In the genomic region with DNA sequence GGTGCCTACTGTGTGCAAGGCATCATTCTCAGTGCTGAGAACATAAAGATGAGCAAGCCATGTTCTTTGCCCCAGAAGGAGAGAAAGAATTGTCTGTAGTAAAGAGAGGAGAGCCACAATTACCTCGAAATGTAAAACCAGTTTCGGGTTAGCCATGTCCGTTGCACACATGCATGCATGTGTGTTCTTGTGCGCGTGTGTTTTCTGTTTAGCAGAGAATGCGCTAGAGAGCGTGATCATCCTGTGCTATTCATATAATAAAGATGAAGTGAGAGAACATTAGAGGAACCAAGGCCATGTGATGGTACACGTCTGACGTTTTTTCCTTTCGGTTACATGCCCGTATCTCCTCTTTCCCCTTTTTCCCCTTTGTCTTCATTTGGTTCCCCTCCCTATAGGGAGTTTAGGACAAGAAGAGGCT, we compare ENCODE assay signal across 9 cellular contexts.
DNase-seq lines count a peak whose midpoint lies in the region; ATAC-seq, FAIRE-seq and TF ChIP-seq lines count a peak whose summit lies in the region.
"Had no signal": no experiment of that assay in that cellular context is flagged by ENCODE, and none has a peak within 500 bp of the region (broad histone marks: within the 10 kb centered on the region; RNA-seq: fewer than 3 reads in every experiment).

No MANE protein-coding gene starts in this region.

- H3K4me3 Mint-ChIP-seq in activated CD4-positive, alpha-beta memory T cell treated with anti-CD3 and anti-CD28 coated beads for 36 hours, result peak overlapping the region; percentile 89
- H3K4me3 Mint-ChIP-seq in chondrocyte (ENCODE audit: unreplicated experiment), result no peak overlapping the region

- H3K36me3 Mint-ChIP-seq in activated CD4-positive, alpha-beta memory T cell treated with anti-CD3 and anti-CD28 coated beads for 36 hours, result peaks cover 70% of the 10 kb centered on the region
- H3K36me3 Mint-ChIP-seq in chondrocyte (ENCODE audit: low read depth), result peaks cover 2% of the 10 kb centered on the region

- H3K4me1 Mint-ChIP-seq in activated CD4-positive, alpha-beta memory T cell treated with anti-CD3 and anti-CD28 coated beads for 36 hours (ENCODE audit: low read depth), result peaks cover 81% of the 10 kb centered on the region
- peaks cover 15% of the 10 kb centered on the region for H3K4me1 Mint-ChIP-seq in chondrocyte (ENCODE audit: low read depth)

- no peaks in the 10 kb centered on the region for H3K27me3 ChIP-seq in small intestine (ENCODE audit: control insufficient read depth in 2 of 2, insufficient read depth in 2 of 2, low read length in 2 of 2)
- H3K27me3 ChIP-seq: body of pancreas had no signal

- H3K36me3 ChIP-seq in small intestine (ENCODE audit: control insufficient read depth in 2 of 2, insufficient read depth in 2 of 2, low read length in 2 of 2), result no peaks in the 10 kb centered on the region

- CTCF ChIA-PET in activated CD4-positive, alpha-beta memory T cell treated with anti-CD3 and anti-CD28 coated beads for 36 hours (lab: Charles Lee), result interaction anchor here (4.9 kb wide), 1 partner anchor 11 kb away, joined by 34 read pairs; no protein-coding TSS in a partner anchor

- DNase-seq in activated CD4-positive, alpha-beta memory T cell treated with anti-CD3 and anti-CD28 coated beads for 36 hours, result peak; percentile 49
- peak; percentile 23 for DNase-seq in small intestine
- no peak for DNase-seq in NCI-H2227 (lab: John Stamatoyannopoulos, UW; ENCODE audit: unreplicated experiment)
- no peak for DNase-seq in NCI-H526 treated with DMSO at 0.1 percent for 48 hours (lab: John Stamatoyannopoulos, UW)
- DNase-seq in chondrocyte (ENCODE audit: low spot score), result no peak

- no peak for TF ChIP-seq CTCF in chondrocyte (IDR thresholded peaks at IDR 0.05)

- ATAC-seq in GM19025 (IDR thresholded peaks at IDR 0.05; ENCODE audit: low read depth, unreplicated experiment) (peak; percentile 27), HG02884 (IDR thresholded peaks at IDR 0.05; ENCODE audit: unreplicated experiment) (peak; percentile 35), GM18873 (IDR thresholded peaks at IDR 0.05; ENCODE audit: low FRiP score, unreplicated experiment) (no peak)
- ATAC-seq: body of pancreas had no signal

- FAIRE-seq in small intestine (lab: Jason Lieb, UNC), result no peak

- no peaks in the 10 kb centered on the region for H3K9me3 ChIP-seq in small intestine (ENCODE audit: control insufficient read depth, low read depth)
- H3K9me3 ChIP-seq: body of pancreas had no signal

- 70 to 82% (median 72%) methylated on average over 11 of the region's 11 CpGs for WGBS in small intestine, 3 donors

- POLR2A ChIA-PET in activated CD4-positive, alpha-beta memory T cell treated with anti-CD3 and anti-CD28 coated beads for 36 hours (lab: Charles Lee), result interaction anchor here (0.7 to 12.3 kb wide), 5 partner anchors 9 to 94 kb away, joined by 3 to 253 read pairs (median 6); no protein-coding TSS in a partner anchor

- H3K27ac ChIP-seq in small intestine (ENCODE audit: low read depth in 1 of 2, low read length in 1 of 2), result peak overlapping the region; percentile 2 to 85

- no peaks in the 10 kb centered on the region for H3K9me3 Mint-ChIP-seq in activated CD4-positive, alpha-beta memory T cell treated with anti-CD3 and anti-CD28 coated beads for 36 hours
- H3K9me3 Mint-ChIP-seq in chondrocyte (ENCODE audit: low read depth), result no peaks in the 10 kb centered on the region

- intact Hi-C loops in activated CD4-positive, alpha-beta memory T cell treated with anti-CD3 and anti-CD28 coated beads for 36 hours (cut with micrococcal nuclease), result loop anchor here (1.0 to 10.0 kb wide), 3 partner anchors 50 to 949 kb away; a partner anchor contains a TSS

- H3K27ac Mint-ChIP-seq in activated CD4-positive, alpha-beta memory T cell treated with anti-CD3 and anti-CD28 coated beads for 36 hours, result no peak overlapping the region
- no peak overlapping the region for H3K27ac Mint-ChIP-seq in chondrocyte (ENCODE audit: unreplicated experiment)

- no peak overlapping the region for H3K4me3 ChIP-seq in small intestine (ENCODE audit: low read depth in 1 of 2, low read length in 2 of 2)
- H3K4me3 ChIP-seq: body of pancreas had no signal

- H3K4me1 ChIP-seq in small intestine (ENCODE audit: control insufficient read depth in 2 of 2, insufficient read depth in 1 of 2, low read depth in 1 of 2, low read length in 1 of 2), result no peaks in the 10 kb centered on the region
- H3K4me1 ChIP-seq: body of pancreas had no signal

- H3K27me3 Mint-ChIP-seq in activated CD4-positive, alpha-beta memory T cell treated with anti-CD3 and anti-CD28 coated beads for 36 hours, result no peaks in the 10 kb centered on the region
- no peaks in the 10 kb centered on the region for H3K27me3 Mint-ChIP-seq in chondrocyte (ENCODE audit: low read depth)

Comparison
In these comparisons a context has a peak if more than half of its experiments do, and no peak if none do; other contexts are left out.
1. DNase-seq: peak in activated CD4-positive, alpha-beta memory T cell treated with anti-CD3 and anti-CD28 coated beads for 36 hours (single experiment) and small intestine (single experiment); none in NCI-H2227 (single experiment), NCI-H526 treated with DMSO at 0.1 percent for 48 hours (single experiment) and chondrocyte (single experiment).